Comparison of ENCODE assay signal across 1 cellular context in genomic region chr17:82668631-82669099, GRCh38.
A peak's percentile ranks its signal among the peaks of the same experiment; 100 is the strongest.
TF ChIP-seq lines count a peak whose summit lies in the region.

No MANE protein-coding gene starts in this region.

TF ChIP-seq in HepG2, 621 proteins besides CTCF, POLR2A, EP300 and RAD21 (continued from another document and continues in another):
- TF ChIP-seq ZBTB40 (IDR thresholded peaks at IDR 0.05) (no peak), ZBTB40 (CRISPR knock-in tag; IDR thresholded peaks at IDR 0.05) (no peak), SP1 (IDR thresholded peaks at IDR 0.05) (no peak), SP1 (CRISPR knock-in tag; IDR thresholded peaks at IDR 0.05) (0 out of 2 replicates have a peak, but pooled peaks have one; percentile 15), ZNF468 (CRISPR knock-in tag; IDR thresholded peaks at IDR 0.05) (no peak), DR1 (CRISPR knock-in tag; IDR thresholded peaks at IDR 0.05) (no peak), ZBTB38 (CRISPR knock-in tag; IDR thresholded peaks at IDR 0.05) (peak; percentile 94), ZNF773 (CRISPR knock-in tag; IDR thresholded peaks at IDR 0.05; ENCODE audit: borderline replicate concordance) (no peak), DNMT3B (CRISPR knock-in tag; conservative IDR thresholded peaks at IDR 0.05) (no peak), HINFP (CRISPR knock-in tag; IDR thresholded peaks at IDR 0.05; ENCODE audit: low read depth) (no peak), KIAA2018 (CRISPR knock-in tag; IDR thresholded peaks at IDR 0.05; ENCODE audit: borderline replicate concordance) (no peak), ZBTB25 (CRISPR knock-in tag; IDR thresholded peaks at IDR 0.05) (peak; percentile 63; the same call in 1 of the 2 replicates), RARA (CRISPR knock-in tag; IDR thresholded peaks at IDR 0.05) (no peak), ZNF335 (CRISPR knock-in tag; IDR thresholded peaks at IDR 0.05) (0 out of 2 replicates have a peak, but pooled peaks have one; percentile 54), ZNF574 (CRISPR knock-in tag; IDR thresholded peaks at IDR 0.05) (peak; percentile 99), ZKSCAN8 (CRISPR knock-in tag; IDR thresholded peaks at IDR 0.05; ENCODE audit: borderline replicate concordance) (no peak), HMGXB4 (CRISPR knock-in tag; IDR thresholded peaks at IDR 0.05; ENCODE audit: borderline replicate concordance in 1 of 2, low read depth in 1 of 2) (peak; percentile 71 to 72; a peak in 3 of 4 replicates), TEF (CRISPR knock-in tag; IDR thresholded peaks at IDR 0.05) (no peak), MXD4 (CRISPR knock-in tag; IDR thresholded peaks at IDR 0.05) (0 out of 2 replicates have a peak, but pooled peaks have one; percentile 76), CENPT (CRISPR knock-in tag; IDR thresholded peaks at IDR 0.05; ENCODE audit: low read depth) (peak; percentile 41; the same call in 1 of the 2 replicates), ARHGAP35 (CRISPR knock-in tag; IDR thresholded peaks at IDR 0.05; ENCODE audit: borderline replicate concordance) (0 out of 2 replicates have a peak, but pooled peaks have one; percentile 30), POGZ (CRISPR knock-in tag; IDR thresholded peaks at IDR 0.05) (peak; percentile 32; the same call in 1 of the 2 replicates)
